In the genomic region with DNA sequence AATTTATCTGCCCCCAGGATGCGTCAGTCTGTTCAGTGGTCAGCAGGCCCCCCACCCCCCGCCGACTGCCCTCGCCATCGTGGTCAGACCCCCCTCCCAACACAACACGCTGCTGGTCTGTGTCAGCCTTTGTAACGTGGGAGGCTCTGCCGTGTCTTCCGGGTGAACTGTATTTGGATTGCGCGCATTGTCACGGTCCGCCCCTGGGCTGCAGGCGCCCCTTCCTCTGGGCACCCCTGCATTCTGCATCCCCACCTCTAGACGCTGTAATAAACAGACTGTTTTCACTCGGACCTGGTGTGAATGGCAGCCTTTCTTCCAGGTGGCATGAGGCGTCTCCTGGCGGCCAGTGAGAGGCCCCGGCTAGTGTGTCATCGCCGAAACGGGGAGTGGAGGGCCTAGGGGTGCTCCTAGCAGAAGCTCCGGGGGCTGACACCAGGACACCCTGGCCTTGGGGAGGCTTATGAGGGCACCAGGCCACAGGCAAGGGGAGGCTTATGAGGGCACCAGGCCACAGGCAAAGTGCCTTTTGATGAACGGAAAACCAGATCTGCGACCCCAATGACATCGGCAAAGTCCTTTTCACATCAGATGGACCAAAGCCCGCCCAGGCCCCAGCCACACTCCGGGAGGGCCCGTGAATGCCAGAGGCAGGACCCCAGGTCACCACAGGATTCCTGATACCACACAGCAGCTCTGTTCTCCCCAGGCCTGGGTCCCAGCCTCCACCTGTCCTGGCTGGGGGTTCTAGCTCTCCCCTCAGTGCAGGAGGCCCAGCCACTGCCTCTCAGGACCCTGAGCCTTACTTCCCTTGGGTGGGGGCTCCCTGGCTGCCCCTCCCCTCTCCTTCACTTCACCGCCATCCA, we compare ENCODE assay signal across 18 cellular contexts. TPM values are rescaled to one million over a fixed set of nuclear protein-coding genes. Genes with fewer than 3 reads are reported as not detected.
DNase-seq lines count a peak whose midpoint lies in the region; ATAC-seq, FAIRE-seq and TF ChIP-seq lines count a peak whose summit lies in the region.
"Had no signal": no experiment of that assay in that cellular context is flagged by ENCODE, and none has a peak within 500 bp of the region (broad histone marks: within the 10 kb centered on the region; RNA-seq: fewer than 3 reads in every experiment).

No MANE protein-coding gene starts in this region.

- no peak for FAIRE-seq in HepG2 (lab: Jason Lieb, UNC)
- FAIRE-seq in GM19239 (lab: Jason Lieb, UNC), result no peak

- no TSS peak for BruUV-seq in HepG2 (replicated peaks; lab: Mats Ljungman, UMichigan)

- ATAC-seq in HepG2 (no peak), right lobe of liver (no peak), heart right ventricle (no peak)
- ATAC-seq: lower lobe of right lung, natural killer cell had no signal

- no peaks in the 10 kb centered on the region for H3K27me3 ChIP-seq in HepG2 (ENCODE audit: control insufficient read depth in 1 of 2, insufficient read depth in 2 of 2, low read length in 2 of 2)
- H3K27me3 ChIP-seq in right lobe of liver, result no peaks in the 10 kb centered on the region
- H3K27me3 ChIP-seq in spleen (replicated peaks in 1 of 7), result no peaks in the 10 kb centered on the region
- H3K27me3 ChIP-seq in heart right ventricle, result no peaks in the 10 kb centered on the region
- H3K27me3 ChIP-seq: breast epithelium, tibial nerve had no signal

- H3K27ac Mint-ChIP-seq in dendritic cell treated with granulocyte-macrophage colony-stimulating factor and Interleukin-4, amounts not matched to agents 40 ng/mL and 50 ng/mL, for 4 days, result peak overlapping the region; percentile 65

- H3K4me3 ChIP-seq in HepG2 (replicated peaks in 1 of 3; ENCODE audit: insufficient read depth in 1 of 3, low read depth in 2 of 3, low read length in 3 of 3), result no peak overlapping the region
- no peak overlapping the region for H3K4me3 ChIP-seq in right lobe of liver
- H3K4me3 ChIP-seq in spleen, result no peak overlapping the region
- no peak overlapping the region for H3K4me3 ChIP-seq in heart right ventricle
- H3K4me3 ChIP-seq: breast epithelium, GM23248, lower lobe of right lung, tibial nerve had no signal

- peaks cover 94% of the 10 kb centered on the region for H3K36me3 Mint-ChIP-seq in dendritic cell treated with granulocyte-macrophage colony-stimulating factor and Interleukin-4, amounts not matched to agents 40 ng/mL and 50 ng/mL, for 4 days (ENCODE audit: low read depth)
- H3K36me3 Mint-ChIP-seq: natural killer cell had no signal

- H3K27ac ChIP-seq in HepG2 (ENCODE audit: extremely low read length, insufficient read depth, low read length) (peak overlapping the region; percentile 27), right lobe of liver (no peak overlapping the region), RWPE1 (peak overlapping the region; percentile 95), spleen (peak overlapping the region in 2 of 8 donors; percentile 1 to 2), heart right ventricle (no peak overlapping the region)
- H3K27ac ChIP-seq: breast epithelium, GM23248, lower lobe of right lung had no signal

- peak in 1 of 2 experiments; percentile 36; a peak in 3 of 4 replicates for TF ChIP-seq POLR2A in HepG2 (IDR thresholded peaks at IDR 0.05; ENCODE audit: insufficient read depth in 1 of 2, low read depth in 2 of 2, low read length in 2 of 2)
- no peak for TF ChIP-seq POLR2A in right lobe of liver (IDR thresholded peaks at IDR 0.05)
- no peak for TF ChIP-seq POLR2A in spleen (IDR thresholded peaks at IDR 0.05)

- H3K79me2 ChIP-seq in HepG2 (ENCODE audit: insufficient read depth, low read length), result peaks cover 13% of the 10 kb centered on the region

- no peaks in the 10 kb centered on the region for H3K9me3 ChIP-seq in HepG2 (ENCODE audit: low read length)
- H3K9me3 ChIP-seq in right lobe of liver, result no peaks in the 10 kb centered on the region
- H3K9me3 ChIP-seq in spleen, result no peaks in the 10 kb centered on the region
- no peaks in the 10 kb centered on the region for H3K9me3 ChIP-seq in heart right ventricle
- H3K9me3 ChIP-seq: breast epithelium, lower lobe of right lung, tibial nerve had no signal

- H3K9ac ChIP-seq in HepG2 (ENCODE audit: insufficient read depth, low read depth, low read length), result no peak overlapping the region
- H3K9ac ChIP-seq: GM23248 had no signal

- TF ChIP-seq CTCF in HepG2 (CRISPR knock-in tag; IDR thresholded peaks at IDR 0.05) (no peak), right lobe of liver (IDR thresholded peaks at IDR 0.05) (no peak), RWPE1 (conservative IDR thresholded peaks at IDR 0.05; ENCODE audit: low read depth) (no peak), spleen (IDR thresholded peaks at IDR 0.05 in 8 of 11, conservative IDR thresholded peaks at IDR 0.05 in 3 of 11) (no peak), heart right ventricle (IDR thresholded peaks at IDR 0.05) (no peak)

- TF ChIP-seq RAD21 in HepG2 (CRISPR knock-in tag; IDR thresholded peaks at IDR 0.05), result no peak

- no peak for TF ChIP-seq EP300 in HepG2 (IDR thresholded peaks at IDR 0.05; ENCODE audit: low read depth in 2 of 2, low read length in 2 of 2)
- TF ChIP-seq EP300 in HepG2 (CRISPR knock-in tag; IDR thresholded peaks at IDR 0.05; ENCODE audit: borderline replicate concordance), result no peak

- no peak overlapping the region for H2AFZ ChIP-seq in HepG2 (ENCODE audit: low read length)
- H2AFZ ChIP-seq: GM23248 had no signal

- intact Hi-C loops in HepG2 (cut with micrococcal nuclease; ENCODE audit: unreplicated experiment) (loop anchor here (10.0 kb wide), 2 partner anchors 78 to 82 kb away; partner anchors contain the start of gene AP3D1), right lobe of liver (cut with DNase I) (loop anchor here in 1 of 2 donors (5.0 to 10.0 kb wide), 2 partner anchors 60 to 82 kb away; no protein-coding TSS in a partner anchor), spleen (cut with DNase I; ENCODE audit: low total_unique reads) (loop anchor here (10.0 kb wide), 1 partner anchor 68 kb away; the partner anchor contains the start of gene DOT1L), heart right ventricle (cut with DNase I) (loop anchor here in 7 of 10 donors (5.0 to 10.0 kb wide), 6 partner anchors 40 to 162 kb away; partner anchors contain the start of gene AP3D1 (in 2 of the 7))
- intact Hi-C loops in dendritic cell treated with granulocyte-macrophage colony-stimulating factor and Interleukin-4, amounts not matched to agents 40 ng/mL and 50 ng/mL, for 4 days (cut with micrococcal nuclease), result no loop called here

- H4K20me1 ChIP-seq in HepG2 (ENCODE audit: insufficient read depth, low read length), result peaks cover 12% of the 10 kb centered on the region; the same call in 1 of the 2 replicates

- no peaks in the 10 kb centered on the region for H3K9me3 Mint-ChIP-seq in dendritic cell treated with granulocyte-macrophage colony-stimulating factor and Interleukin-4, amounts not matched to agents 40 ng/mL and 50 ng/mL, for 4 days
- H3K9me3 Mint-ChIP-seq: natural killer cell had no signal

- DNase-seq in HepG2 (ENCODE audit: low spot score) (no peak), right lobe of liver (no peak), RWPE1 (ENCODE audit: low spot score) (no peak), GM19239 (ENCODE audit: insufficient read length, low spot score) (no peak), ecto neural progenitor cell (ENCODE audit: low spot score) (no peak), spleen (no peak), heart right ventricle (no peak)
- DNase-seq: DMS 273 treated with DMSO at 0.1 percent for 48 hours; effector memory CD4-positive, alpha-beta T cell; lower lobe of right lung; natural killer cell; retina; stimulated activated CD4-positive, alpha-beta T cell treated with anti-CD3 and anti-CD28 coated beads, Interleukin-1b, Interleukin-23, amount 100 ng/mL, for 48 hours; T-helper 2 cell had no signal

- peaks cover 55% of the 10 kb centered on the region for H3K4me1 Mint-ChIP-seq in dendritic cell treated with granulocyte-macrophage colony-stimulating factor and Interleukin-4, amounts not matched to agents 40 ng/mL and 50 ng/mL, for 4 days (ENCODE audit: low read depth)

- CTCF ChIA-PET in HepG2 (lab: Yijun Ruan, JAX; ENCODE audit: low intra/inter-chr PET ratio, low total read pairs), result no interaction called here
- CTCF ChIA-PET in RWPE1 (lab: Yijun Ruan, JAX), result interaction anchor here (0.6 to 0.7 kb wide), 3 partner anchors 18 to 115 kb away, joined by 3 to 7 read pairs (median 4); no protein-coding TSS in a partner anchor

- H3K4me1 ChIP-seq in HepG2 (ENCODE audit: insufficient read depth, low read length) (peaks cover 35% of the 10 kb centered on the region), right lobe of liver (peaks cover 0 to 24% (median under 1%) of the 10 kb centered on the region in 4 donors), spleen (peaks cover 11 to 66% (median 31%) of the 10 kb centered on the region in 6 donors), heart right ventricle (peaks cover 9 to 57% (median 21%) of the 10 kb centered on the region in 9 donors)

- no peak overlapping the region for H3K4me2 ChIP-seq in HepG2 (ENCODE audit: low read depth, low read length)

- WGBS in HepG2 (ENCODE audit: low lambda C conversion rate), result 94% methylated on average over 22 of the region's 30 CpGs
- WGBS in right lobe of liver (ENCODE audit: insufficient coverage, low coverage, low lambda C conversion rate, missing lambda C conversion rate), result 61% methylated on average over 4 of the region's 30 CpGs
- WGBS in spleen, 5 donors, result 82 to 87% (median 85%) methylated on average over 24 to 30 of the region's 30 CpGs
- WGBS in heart right ventricle, 2 donors, result 80 to 83% methylated on average over 30 of the region's 30 CpGs

- H3K36me3 ChIP-seq in HepG2 (replicated peaks in 1 of 2; ENCODE audit: control insufficient read depth in 1 of 2, insufficient read depth in 2 of 2, low read length in 2 of 2) (peaks cover 23 to 31% of the 10 kb centered on the region in 2 experiments; a peak in 4 of 5 replicates), right lobe of liver (peaks cover 0 to 11% (median 8%) of the 10 kb centered on the region in 4 donors), spleen (peaks cover 0 to 70% (median 55%) of the 10 kb centered on the region in 6 donors), heart right ventricle (peaks cover 3 to 66% (median 14%) of the 10 kb centered on the region in 9 donors)
- H3K36me3 ChIP-seq: breast epithelium had no signal

- POLR2A ChIA-PET in HepG2 (lab: Yijun Ruan, JAX) (interaction anchor here (0.9 to 1.1 kb wide), 4 partner anchors 17 to 77 kb away, joined by 3 to 4 read pairs (median 3); no protein-coding TSS in a partner anchor), RWPE1 (lab: Yijun Ruan, JAX; ENCODE audit: low non-redundant PET) (no interaction called here)

- no peaks in the 10 kb centered on the region for H3K27me3 Mint-ChIP-seq in dendritic cell treated with granulocyte-macrophage colony-stimulating factor and Interleukin-4, amounts not matched to agents 40 ng/mL and 50 ng/mL, for 4 days

- H3K4me3 Mint-ChIP-seq in dendritic cell treated with granulocyte-macrophage colony-stimulating factor and Interleukin-4, amounts not matched to agents 40 ng/mL and 50 ng/mL, for 4 days, result no peak overlapping the region
- H3K4me3 Mint-ChIP-seq: natural killer cell had no signal

- in situ Hi-C loops in HepG2 (cut with HindIII; ENCODE audit: extremely low pct_ligation_motif_present, low pct_unique_long_range_greater_than_20kb), result loop anchor here (10.0 kb wide), 1 partner anchor 82 kb away; no protein-coding TSS in a partner anchor

RNA-seq across cellular contexts. Expression of gene PLEKHJ1, which starts 3.6 kb away (rescaled TPM):
- total RNA-seq in HepG2 (2016; rRNA removed; fragmentation: Illumina TruSeq; extraction: Trizol), result 108 and 130 TPM in 2 replicates
- 129 and 146 TPM in 2 replicates for total RNA-seq in HepG2 (2016; cell fraction: cytosol; rRNA removed; fragmentation: Illumina TruSeq; extraction: Trizol; ENCODE audit: low read depth)
- total RNA-seq in HepG2 (2016; cell fraction: insoluble cytoplasmic fraction; rRNA removed; fragmentation: Illumina TruSeq; extraction: Trizol), result 99.2 and 143 TPM in 2 replicates
- 198 and 217 TPM in 2 replicates for total RNA-seq in HepG2 (2016; cell fraction: membrane; rRNA removed; fragmentation: Illumina TruSeq; extraction: Trizol)
- 72.7 and 85.2 TPM in 2 replicates for total RNA-seq in HepG2 (2016; cell fraction: nucleus; rRNA removed; fragmentation: Illumina TruSeq; extraction: Trizol)
- 70.5 and 89.7 TPM in 2 replicates for polyA plus RNA-seq in HepG2 (2011; rRNA removed)
- polyA plus RNA-seq in HepG2 (2011; cell fraction: cytosol; rRNA removed), result 94.0 and 125 TPM in 2 replicates
- 130 and 144 TPM in 2 replicates for polyA plus RNA-seq in HepG2 (2011; cell fraction: nucleus; rRNA removed)
- 41.8 and 57.9 TPM in 2 replicates for polyA plus RNA-seq in HepG2 (2012)
- polyA plus RNA-seq in HepG2 (2016; cell fraction: cytosol; fragmentation: Illumina TruSeq; extraction: Trizol; ENCODE audit: low read depth), result 147 and 176 TPM in 2 replicates
- polyA plus RNA-seq in HepG2 (2016; cell fraction: insoluble cytoplasmic fraction; fragmentation: Illumina TruSeq; extraction: Trizol; ENCODE audit: low read depth), result 97.4 and 103 TPM in 2 replicates
- 170 and 175 TPM in 2 replicates for polyA plus RNA-seq in HepG2 (2016; cell fraction: membrane; fragmentation: Illumina TruSeq; extraction: Trizol; ENCODE audit: low read depth)
- 156 and 163 TPM in 2 replicates for polyA plus RNA-seq in HepG2 (2016; cell fraction: nucleus; fragmentation: Illumina TruSeq; extraction: Trizol; ENCODE audit: insufficient read depth, low read depth)
- 33.4 and 58.0 TPM in 2 replicates for polyA minus RNA-seq in HepG2 (2011; rRNA and poly(A)+ RNA removed; ENCODE audit: low replicate concordance)
- 18.1 and 22.7 TPM in 2 replicates for polyA minus RNA-seq in HepG2 (2011; cell fraction: cytosol; rRNA and poly(A)+ RNA removed)
- 23.2 and 28.0 TPM in 2 replicates for polyA minus RNA-seq in HepG2 (2011; cell fraction: nucleus; rRNA and poly(A)+ RNA removed)
- total RNA-seq in right lobe of liver, result 10 to 100 TPM; 24.4 to 49.3 (median 28.6) TPM
- total RNA-seq in spleen, result 10 to 100 TPM; 37.7 to 66.6 (median 45.6) TPM
- polyA plus RNA-seq in spleen, result 100 to 1,000 TPM in 1 of 3 donors, 10 to 100 TPM in 2; 78.5 to 117 (median 91.8) TPM
- 10 to 100 TPM; 40.0 to 76.5 (median 45.0) TPM for total RNA-seq in heart right ventricle
- 100 to 1,000 TPM in 1 of 2 donors, 10 to 100 TPM in 1; 83.6 to 103 TPM for polyA plus RNA-seq in heart right ventricle

RNA-seq across cellular contexts. Expression of gene SF3A2, which starts 4.1 kb away (rescaled TPM):
- total RNA-seq in HepG2 (2016; rRNA removed; fragmentation: Illumina TruSeq; extraction: Trizol), result 8.8 and 10.1 TPM in 2 replicates
- 11.7 and 13.9 TPM in 2 replicates for total RNA-seq in HepG2 (2016; cell fraction: cytosol; rRNA removed; fragmentation: Illumina TruSeq; extraction: Trizol; ENCODE audit: low read depth)
- total RNA-seq in HepG2 (2016; cell fraction: insoluble cytoplasmic fraction; rRNA removed; fragmentation: Illumina TruSeq; extraction: Trizol), result 8.6 and 13.2 TPM in 2 replicates
- total RNA-seq in HepG2 (2016; cell fraction: membrane; rRNA removed; fragmentation: Illumina TruSeq; extraction: Trizol), result 13.1 and 15.2 TPM in 2 replicates
- 16.1 and 17.8 TPM in 2 replicates for total RNA-seq in HepG2 (2016; cell fraction: nucleus; rRNA removed; fragmentation: Illumina TruSeq; extraction: Trizol)
- 7.9 and 8.6 TPM in 2 replicates for polyA plus RNA-seq in HepG2 (2011; rRNA removed)
- polyA plus RNA-seq in HepG2 (2011; cell fraction: cytosol; rRNA removed), result 6.1 and 7.3 TPM in 2 replicates
- 34.7 and 47.7 TPM in 2 replicates for polyA plus RNA-seq in HepG2 (2011; cell fraction: nucleus; rRNA removed)
- 34.0 and 34.2 TPM in 2 replicates for polyA plus RNA-seq in HepG2 (2012)
- polyA plus RNA-seq in HepG2 (2016; cell fraction: cytosol; fragmentation: Illumina TruSeq; extraction: Trizol; ENCODE audit: low read depth), result 12.1 and 13.8 TPM in 2 replicates
- 18.7 and 31.5 TPM in 2 replicates for polyA plus RNA-seq in HepG2 (2016; cell fraction: insoluble cytoplasmic fraction; fragmentation: Illumina TruSeq; extraction: Trizol; ENCODE audit: low read depth)
- polyA plus RNA-seq in HepG2 (2016; cell fraction: membrane; fragmentation: Illumina TruSeq; extraction: Trizol; ENCODE audit: low read depth), result 17.7 and 21.0 TPM in 2 replicates
- polyA plus RNA-seq in HepG2 (2016; cell fraction: nucleus; fragmentation: Illumina TruSeq; extraction: Trizol; ENCODE audit: insufficient read depth, low read depth), result 46.1 and 47.0 TPM in 2 replicates
- 20.0 and 24.2 TPM in 2 replicates for polyA minus RNA-seq in HepG2 (2011; rRNA and poly(A)+ RNA removed; ENCODE audit: low replicate concordance)
- 16.0 and 20.6 TPM in 2 replicates for polyA minus RNA-seq in HepG2 (2011; cell fraction: cytosol; rRNA and poly(A)+ RNA removed)
- polyA minus RNA-seq in HepG2 (2011; cell fraction: nucleus; rRNA and poly(A)+ RNA removed), result 34.1 and 34.2 TPM in 2 replicates
- 10 to 100 TPM; 14.0 to 22.1 (median 19.1) TPM for total RNA-seq in right lobe of liver
- 10 to 100 TPM; 28.5 to 79.7 (median 66.6) TPM for total RNA-seq in spleen
- polyA plus RNA-seq in spleen, result 10 to 100 TPM; 35.1 to 50.4 (median 37.7) TPM
- total RNA-seq in heart right ventricle, result 10 to 100 TPM; 24.6 to 45.2 (median 30.4) TPM
- polyA plus RNA-seq in heart right ventricle, result 10 to 100 TPM; 25.8 to 47.3 TPM

RNA-seq across cellular contexts. Expression of gene AMH, which starts 16.6 kb away (rescaled TPM):
- total RNA-seq in HepG2 (2016; rRNA removed; fragmentation: Illumina TruSeq; extraction: Trizol) (0.18 TPM in 1 of 2 replicates, not detected in the other), right lobe of liver (1 to 10 TPM in 1 of 6 experiments, under 1 TPM in 5; 0.24 to 1.2 (median 0.59) TPM), spleen (1 to 10 TPM in 4 of 7 donors, under 1 TPM in 3; 0.79 to 5.7 (median 2.1) TPM), heart right ventricle (under 1 TPM; 0.15 to 0.70 (median 0.41) TPM)
- total RNA-seq in HepG2 (2016; cell fraction: cytosol; rRNA removed; fragmentation: Illumina TruSeq; extraction: Trizol; ENCODE audit: low read depth), result not detected in 2 replicates
- not detected in 2 replicates for total RNA-seq in HepG2 (2016; cell fraction: insoluble cytoplasmic fraction; rRNA removed; fragmentation: Illumina TruSeq; extraction: Trizol)
- total RNA-seq in HepG2 (2016; cell fraction: membrane; rRNA removed; fragmentation: Illumina TruSeq; extraction: Trizol), result 0.09 TPM in 1 of 2 replicates, not detected in the other
- not detected in 2 replicates for total RNA-seq in HepG2 (2016; cell fraction: nucleus; rRNA removed; fragmentation: Illumina TruSeq; extraction: Trizol)
- polyA plus RNA-seq in HepG2 (2011; rRNA removed) (0.03 and 0.04 TPM in 2 replicates), spleen (1 to 10 TPM in 1 of 3 donors, under 1 TPM in 2; 0.20 to 1.2 (median 0.58) TPM), heart right ventricle (1 to 10 TPM in 1 of 2 donors, under 1 TPM in 1; 0.30 to 1.0 TPM)
- polyA plus RNA-seq in HepG2 (2011; cell fraction: cytosol; rRNA removed), result 0.05 TPM in 1 of 2 replicates, not detected in the other
- 1.2 and 2.0 TPM in 2 replicates for polyA plus RNA-seq in HepG2 (2011; cell fraction: nucleus; rRNA removed)
- 0.08 TPM in 1 of 2 replicates, not detected in the other for polyA plus RNA-seq in HepG2 (2012)
- polyA plus RNA-seq in HepG2 (2016; cell fraction: cytosol; fragmentation: Illumina TruSeq; extraction: Trizol; ENCODE audit: low read depth), result 0.06 TPM in 1 of 2 replicates, not detected in the other
- not detected in 2 replicates for polyA plus RNA-seq in HepG2 (2016; cell fraction: insoluble cytoplasmic fraction; fragmentation: Illumina TruSeq; extraction: Trizol; ENCODE audit: low read depth)
- not detected in 2 replicates for polyA plus RNA-seq in HepG2 (2016; cell fraction: membrane; fragmentation: Illumina TruSeq; extraction: Trizol; ENCODE audit: low read depth)
- polyA plus RNA-seq in HepG2 (2016; cell fraction: nucleus; fragmentation: Illumina TruSeq; extraction: Trizol; ENCODE audit: insufficient read depth, low read depth), result 0.51 TPM in 2 replicates
- polyA minus RNA-seq in HepG2 (2011; rRNA and poly(A)+ RNA removed; ENCODE audit: low replicate concordance), result 0.48 and 1.0 TPM in 2 replicates
- not detected in 2 replicates for polyA minus RNA-seq in HepG2 (2011; cell fraction: cytosol; rRNA and poly(A)+ RNA removed)
- polyA minus RNA-seq in HepG2 (2011; cell fraction: nucleus; rRNA and poly(A)+ RNA removed), result 0.62 TPM in 1 of 2 replicates, not detected in the other
- total RNA-seq: GM23248 had no signal
- polyA plus RNA-seq: GM23248 had no signal

RNA-seq across cellular contexts. Expression of gene JSRP1, which starts 23.7 kb away (rescaled TPM):
- 0.38 and 0.73 TPM in 2 replicates for total RNA-seq in HepG2 (2016; rRNA removed; fragmentation: Illumina TruSeq; extraction: Trizol)
- 1.1 TPM in 2 replicates for total RNA-seq in HepG2 (2016; cell fraction: cytosol; rRNA removed; fragmentation: Illumina TruSeq; extraction: Trizol; ENCODE audit: low read depth)
- total RNA-seq in HepG2 (2016; cell fraction: insoluble cytoplasmic fraction; rRNA removed; fragmentation: Illumina TruSeq; extraction: Trizol), result 0.54 and 0.56 TPM in 2 replicates
- 0.96 and 1.2 TPM in 2 replicates for total RNA-seq in HepG2 (2016; cell fraction: membrane; rRNA removed; fragmentation: Illumina TruSeq; extraction: Trizol)
- 0.40 and 0.69 TPM in 2 replicates for total RNA-seq in HepG2 (2016; cell fraction: nucleus; rRNA removed; fragmentation: Illumina TruSeq; extraction: Trizol)
- polyA plus RNA-seq in HepG2 (2011; rRNA removed), result 0.16 and 0.39 TPM in 2 replicates
- polyA plus RNA-seq in HepG2 (2011; cell fraction: cytosol; rRNA removed), result 0.27 and 0.36 TPM in 2 replicates
- polyA plus RNA-seq in HepG2 (2011; cell fraction: nucleus; rRNA removed), result 0.29 TPM in 1 of 2 replicates, not detected in the other
- polyA plus RNA-seq in HepG2 (2012), result 0.41 and 0.44 TPM in 2 replicates
- 0.88 and 1.2 TPM in 2 replicates for polyA plus RNA-seq in HepG2 (2016; cell fraction: cytosol; fragmentation: Illumina TruSeq; extraction: Trizol; ENCODE audit: low read depth)
- polyA plus RNA-seq in HepG2 (2016; cell fraction: insoluble cytoplasmic fraction; fragmentation: Illumina TruSeq; extraction: Trizol; ENCODE audit: low read depth), result 0.73 and 0.80 TPM in 2 replicates
- polyA plus RNA-seq in HepG2 (2016; cell fraction: membrane; fragmentation: Illumina TruSeq; extraction: Trizol; ENCODE audit: low read depth), result 0.84 and 1.0 TPM in 2 replicates
- 0.57 and 0.95 TPM in 2 replicates for polyA plus RNA-seq in HepG2 (2016; cell fraction: nucleus; fragmentation: Illumina TruSeq; extraction: Trizol; ENCODE audit: insufficient read depth, low read depth)
- polyA minus RNA-seq in HepG2 (2011; rRNA and poly(A)+ RNA removed; ENCODE audit: low replicate concordance), result not detected in 2 replicates
- not detected in 2 replicates for polyA minus RNA-seq in HepG2 (2011; cell fraction: cytosol; rRNA and poly(A)+ RNA removed)
- polyA minus RNA-seq in HepG2 (2011; cell fraction: nucleus; rRNA and poly(A)+ RNA removed), result not detected in 2 replicates
- total RNA-seq in right lobe of liver, result under 1 TPM in 3 of 6 experiments, not detected in 3; 0.28 to 0.81 (median 0.42) TPM
- total RNA-seq in spleen, result 1 to 10 TPM; 1.2 to 4.8 (median 3.4) TPM
- 1 to 10 TPM; 1.2 to 3.0 (median 2.8) TPM for polyA plus RNA-seq in spleen
- total RNA-seq in heart right ventricle, result under 1 TPM in 3 of 10 donors, not detected in 7; 0.31 to 0.72 (median 0.45) TPM
- polyA plus RNA-seq in heart right ventricle, result under 1 TPM in 1 of 2 donors, not detected in 1; 0.29 TPM
- total RNA-seq: GM23248, lower lobe of right lung, tibial nerve had no signal
- polyA plus RNA-seq: GM23248 had no signal

RNA-seq across cellular contexts. Expression of gene PEAK3, which starts 49.5 kb away (rescaled TPM):
- not detected in 2 replicates for total RNA-seq in HepG2 (2016; rRNA removed; fragmentation: Illumina TruSeq; extraction: Trizol)
- not detected in 2 replicates for total RNA-seq in HepG2 (2016; cell fraction: cytosol; rRNA removed; fragmentation: Illumina TruSeq; extraction: Trizol; ENCODE audit: low read depth)
- total RNA-seq in HepG2 (2016; cell fraction: insoluble cytoplasmic fraction; rRNA removed; fragmentation: Illumina TruSeq; extraction: Trizol), result not detected in 2 replicates
- total RNA-seq in HepG2 (2016; cell fraction: membrane; rRNA removed; fragmentation: Illumina TruSeq; extraction: Trizol), result not detected in 2 replicates
- total RNA-seq in HepG2 (2016; cell fraction: nucleus; rRNA removed; fragmentation: Illumina TruSeq; extraction: Trizol), result not detected in 2 replicates
- polyA plus RNA-seq in HepG2 (2011; rRNA removed), result not detected in 2 replicates
- polyA plus RNA-seq in HepG2 (2011; cell fraction: cytosol; rRNA removed), result not detected in 2 replicates
- not detected in 2 replicates for polyA plus RNA-seq in HepG2 (2011; cell fraction: nucleus; rRNA removed)
- not detected in 2 replicates for polyA plus RNA-seq in HepG2 (2012)
- not detected in 2 replicates for polyA plus RNA-seq in HepG2 (2016; cell fraction: cytosol; fragmentation: Illumina TruSeq; extraction: Trizol; ENCODE audit: low read depth)
- polyA plus RNA-seq in HepG2 (2016; cell fraction: insoluble cytoplasmic fraction; fragmentation: Illumina TruSeq; extraction: Trizol; ENCODE audit: low read depth), result not detected in 2 replicates
- polyA plus RNA-seq in HepG2 (2016; cell fraction: membrane; fragmentation: Illumina TruSeq; extraction: Trizol; ENCODE audit: low read depth), result not detected in 2 replicates
- polyA plus RNA-seq in HepG2 (2016; cell fraction: nucleus; fragmentation: Illumina TruSeq; extraction: Trizol; ENCODE audit: insufficient read depth, low read depth), result not detected in 2 replicates
- not detected in 2 replicates for polyA minus RNA-seq in HepG2 (2011; rRNA and poly(A)+ RNA removed; ENCODE audit: low replicate concordance)
- polyA minus RNA-seq in HepG2 (2011; cell fraction: cytosol; rRNA and poly(A)+ RNA removed), result not detected in 2 replicates
- polyA minus RNA-seq in HepG2 (2011; cell fraction: nucleus; rRNA and poly(A)+ RNA removed), result not detected in 2 replicates
- total RNA-seq in right lobe of liver, result under 1 TPM; 0.07 to 0.49 (median 0.36) TPM
- 10 to 100 TPM in 2 of 7 donors, 1 to 10 TPM in 5; 5.7 to 17.4 (median 6.8) TPM for total RNA-seq in spleen
- polyA plus RNA-seq in spleen, result under 1 TPM; 0.30 to 0.93 (median 0.50) TPM
- total RNA-seq in heart right ventricle, result 1 to 10 TPM in 1 of 10 donors, under 1 TPM in 9; 0.11 to 1.1 (median 0.22) TPM
- under 1 TPM; 0.13 to 0.22 TPM for polyA plus RNA-seq in heart right ventricle
- total RNA-seq: GM23248 had no signal
- polyA plus RNA-seq: GM23248 had no signal

Comparison
In these comparisons a context has a peak if more than half of its experiments do, and no peak if none do; other contexts are left out.
1. H3K27ac ChIP-seq: peak in HepG2 (single experiment) and RWPE1 (single experiment); none in right lobe of liver (0 of 3) and heart right ventricle (0 of 10).